29 cellular contexts compared by ENCODE assay signal in the genomic region with DNA sequence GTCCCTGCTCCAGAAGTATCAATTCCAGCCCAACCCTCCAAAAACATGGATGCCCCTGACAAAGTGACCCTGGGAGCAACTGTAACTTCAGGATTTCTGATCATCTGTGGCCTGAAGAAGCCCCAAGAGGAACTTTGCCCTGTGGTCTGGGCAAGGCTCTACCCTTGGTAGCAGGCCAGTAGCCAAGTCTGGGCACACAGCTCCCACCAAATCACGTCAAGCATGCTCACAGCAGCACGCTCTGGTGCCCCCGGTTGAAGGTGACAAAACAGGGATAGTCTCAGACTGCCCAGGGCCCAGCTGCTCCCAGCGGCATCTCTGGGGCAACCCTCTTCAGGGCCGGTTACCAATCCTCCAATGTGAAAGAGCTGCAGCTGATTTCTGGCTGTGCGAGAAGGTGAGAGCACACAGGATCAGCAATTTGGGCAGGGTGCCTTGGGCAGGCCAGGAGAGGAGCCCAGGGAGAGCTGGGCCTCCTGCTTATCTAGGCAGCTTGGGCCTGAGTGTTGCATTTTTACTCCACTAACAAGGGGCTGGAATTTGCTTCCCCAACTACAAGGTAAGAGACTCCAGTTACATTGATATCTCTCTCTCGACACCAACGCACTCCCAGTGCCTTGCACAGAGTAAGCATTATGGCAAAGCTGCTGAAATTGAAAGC.
"Had no signal": no experiment of that assay in that cellular context is flagged by ENCODE, and none has a peak within 500 bp of the region (broad histone marks: within the 10 kb centered on the region; RNA-seq: fewer than 3 reads in every experiment).

No MANE protein-coding gene starts in this region.

- H3K4me3 Mint-ChIP-seq: activated CD4-positive, alpha-beta memory T cell treated with anti-CD3 and anti-CD28 coated beads for 36 hours; activated naive CD8-positive, alpha-beta T cell; mesothelial cell of epicardium; naive thymus-derived CD4-positive, alpha-beta T cell; stimulated activated naive B cell treated with anti-CD40 and anti-IgM and Interleukin-4, amounts not matched to agents 10 μg/mL and 1 μg/mL and 100 μg/mL, for 72 hours; T-helper 1 cell treated with Interleukin-12 subunit alpha and Interleukin-12 subunit beta and Interleukin-4 antibody, amounts not matched to agents 30 μg/mL and 1 μg/mL, for 36 hours had no signal

- ATAC-seq: activated CD4-positive, CD25-positive, alpha-beta regulatory T cell treated with anti-CD3 and anti-CD28 coated beads, Interleukin-2, amount 50 U/mL, for 24 hours; body of pancreas; naive thymus-derived CD4-positive, alpha-beta T cell; stimulated activated naive B cell treated with anti-CD40 and anti-IgM and Interleukin-4, amounts not matched to agents 10 μg/mL and 1 μg/mL and 100 μg/mL, for 72 hours had no signal

- H3K27ac ChIP-seq: body of pancreas, epithelial cell of prostate, esophagus squamous epithelium, ovary, testis, WERI-Rb-1 had no signal

- H3K27ac Mint-ChIP-seq: activated CD4-positive, alpha-beta memory T cell treated with anti-CD3 and anti-CD28 coated beads for 36 hours; activated naive CD8-positive, alpha-beta T cell; mesothelial cell of epicardium; naive thymus-derived CD4-positive, alpha-beta T cell; progenitor cell of endocrine pancreas; stimulated activated naive B cell treated with anti-CD40 and anti-IgM and Interleukin-4, amounts not matched to agents 10 μg/mL and 1 μg/mL and 100 μg/mL, for 72 hours; T-helper 1 cell treated with Interleukin-12 subunit alpha and Interleukin-12 subunit beta and Interleukin-4 antibody, amounts not matched to agents 30 μg/mL and 1 μg/mL, for 36 hours had no signal

- H3K9me3 Mint-ChIP-seq: activated CD4-positive, alpha-beta memory T cell treated with anti-CD3 and anti-CD28 coated beads for 36 hours; naive thymus-derived CD4-positive, alpha-beta T cell; T-helper 1 cell treated with Interleukin-12 subunit alpha and Interleukin-12 subunit beta and Interleukin-4 antibody, amounts not matched to agents 30 μg/mL and 1 μg/mL, for 36 hours had no signal

- H3K27me3 Mint-ChIP-seq: activated CD4-positive, alpha-beta memory T cell treated with anti-CD3 and anti-CD28 coated beads for 36 hours; activated naive CD8-positive, alpha-beta T cell had no signal

- H3K4me1 Mint-ChIP-seq: naive thymus-derived CD4-positive, alpha-beta T cell; stimulated activated naive B cell treated with anti-CD40 and anti-IgM and Interleukin-4, amounts not matched to agents 10 μg/mL and 1 μg/mL and 100 μg/mL, for 72 hours had no signal

- DNase-seq: activated CD4-positive, alpha-beta memory T cell treated with anti-CD3 and anti-CD28 coated beads for 36 hours; activated CD4-positive, alpha-beta T cell treated with anti-CD3 and anti-CD28 coated beads for 48 hours; activated effector memory CD4-positive, alpha-beta T cell treated with Interleukin-2 at 50 U/mL for 16 hours; activated naive CD4-positive, alpha-beta T cell treated with Interleukin-2 at 50 U/mL for 16 hours; activated T-cell treated with anti-CD3 and anti-CD28 coated beads, Interleukin-2, amount 50 U/mL, for 48 hours; aorta; body of pancreas; dermis blood vessel endothelial cell; effector CD8-positive, alpha-beta T cell; esophagus squamous epithelium; kidney glomerular epithelial cell; mammary epithelial cell; naive thymus-derived CD4-positive, alpha-beta T cell; ovary; stimulated activated CD4-positive, alpha-beta T cell treated with anti-CD3 and anti-CD28 coated beads, Interleukin-1b, Interleukin-23, amount 100 ng/mL, for 48 hours; stimulated activated CD4-positive, alpha-beta T cell treated with anti-CD3 and anti-CD28 coated beads, Interleukin-4, amount 100 ng/mL, for 4 hours; stimulated activated CD8-positive, alpha-beta memory T cell treated with anti-CD3 and anti-CD28 coated beads, Interleukin-4, amount 100 ng/mL, for 48 hours; stimulated activated naive B cell treated with anti-CD40 and anti-IgM and Interleukin-4, amounts not matched to agents 10 μg/mL and 1 μg/mL and 100 μg/mL, for 72 hours; SW 1271; T-helper 9 cell; testis; trophoblast cell; WERI-Rb-1 had no signal

- H3K36me3 Mint-ChIP-seq: activated CD4-positive, alpha-beta memory T cell treated with anti-CD3 and anti-CD28 coated beads for 36 hours; activated naive CD8-positive, alpha-beta T cell; mesothelial cell of epicardium; naive thymus-derived CD4-positive, alpha-beta T cell; stimulated activated naive B cell treated with anti-CD40 and anti-IgM and Interleukin-4, amounts not matched to agents 10 μg/mL and 1 μg/mL and 100 μg/mL, for 72 hours had no signal
